ENCODE assay signal across 26 cellular contexts in genomic region chr12:98344630-98345029, GRCh38.
DNase-seq lines count a peak whose midpoint lies in the region; ATAC-seq, FAIRE-seq and TF ChIP-seq lines count a peak whose summit lies in the region.
"Had no signal": no experiment of that assay in that cellular context is flagged by ENCODE, and none has a peak within 500 bp of the region (broad histone marks: within the 10 kb centered on the region; RNA-seq: fewer than 3 reads in every experiment).

No MANE protein-coding gene starts in this region.

- H3K9ac ChIP-seq in mammary epithelial cell (ENCODE audit: insufficient read depth, low read length): no peak overlapping the region
- no peak overlapping the region for H3K9ac ChIP-seq in keratinocyte (ENCODE audit: control insufficient read depth, extremely low read depth, insufficient read depth, low read length)

- H3K9me3 Mint-ChIP-seq in WTC11: peaks cover 14% of the 10 kb centered on the region
- H3K9me3 Mint-ChIP-seq: CD8-positive, alpha-beta memory T cell had no signal

- dilution Hi-C loops in mammary epithelial cell (cut with HindIII; ENCODE audit: low sequenced_read_pairs) (no loop called here), keratinocyte (cut with MboI; ENCODE audit: extremely low pct_ligation_motif_present, low sequenced_read_pairs) (no loop called here)

- H3K27ac Mint-ChIP-seq in WTC11: peak overlapping the region; percentile 17
- H3K27ac Mint-ChIP-seq: CD14-positive monocyte; CD8-positive, alpha-beta memory T cell had no signal

- intact Hi-C loops in mammary epithelial cell (cut with micrococcal nuclease) (no loop called here), breast epithelium (cut with DNase I; ENCODE audit: low total_unique reads) (no loop called here), mucosa of descending colon (cut with DNase I, micrococcal nuclease) (no loop called here)

- FAIRE-seq in keratinocyte (lab: Jason Lieb, UNC): no peak
- FAIRE-seq: GM12892, GM19239, H54 had no signal

- no peak overlapping the region for H3K4me3 ChIP-seq in mammary epithelial cell (replicated peaks in 1 of 3; ENCODE audit: insufficient read depth in 1 of 3, low read depth in 2 of 3, low read length in 3 of 3)
- H3K4me3 ChIP-seq in breast epithelium: no peak overlapping the region
- no peak overlapping the region for H3K4me3 ChIP-seq in keratinocyte (ENCODE audit: control insufficient read depth in 2 of 3, extremely low read depth in 1 of 3, insufficient read depth in 2 of 3, low read depth in 1 of 3, low read length in 3 of 3)
- no peak overlapping the region for H3K4me3 ChIP-seq in mucosa of descending colon

- in situ Hi-C loops in mammary epithelial cell (cut with MboI; ENCODE audit: low sequenced_read_pairs in 2 of 2): no loop called here

- POLR2A ChIA-PET in WTC11 (lab: Charles Lee): no interaction called here

- no peak for TF ChIP-seq POLR2A in breast epithelium (IDR thresholded peaks at IDR 0.05)

- H3K36me3 ChIP-seq in mammary epithelial cell (ENCODE audit: insufficient read depth, low read length) (no peaks in the 10 kb centered on the region), breast epithelium (no peaks in the 10 kb centered on the region), keratinocyte (ENCODE audit: control insufficient read depth in 2 of 2, extremely low read depth in 1 of 2, insufficient read depth in 2 of 2, low read length in 2 of 2) (no peaks in the 10 kb centered on the region), mucosa of descending colon (ENCODE audit: low read depth) (no peaks in the 10 kb centered on the region)
- H3K36me3 ChIP-seq: BE2C had no signal

- H4K20me1 ChIP-seq in mammary epithelial cell (ENCODE audit: insufficient read depth, low read length): no peaks in the 10 kb centered on the region
- no peaks in the 10 kb centered on the region for H4K20me1 ChIP-seq in keratinocyte (ENCODE audit: control insufficient read depth, extremely low read depth, insufficient read depth, low read length)

- peak; percentile 79 for ATAC-seq in WTC11
- no peak for ATAC-seq in mucosa of descending colon
- ATAC-seq: Panc1 had no signal

- peak overlapping the region; percentile 0; the same call in 1 of the 2 replicates for H3K4me3 Mint-ChIP-seq in WTC11
- H3K4me3 Mint-ChIP-seq: CD14-positive monocyte; CD8-positive, alpha-beta memory T cell had no signal

- H3K27me3 ChIP-seq in mammary epithelial cell (ENCODE audit: insufficient read depth, low read length) (no peaks in the 10 kb centered on the region), breast epithelium (no peaks in the 10 kb centered on the region), keratinocyte (ENCODE audit: control insufficient read depth, extremely low read depth, insufficient read depth, low read length) (no peaks in the 10 kb centered on the region)
- H3K27me3 ChIP-seq: BE2C had no signal

- H3K4me2 ChIP-seq in mammary epithelial cell (ENCODE audit: insufficient read depth, low read depth, low read length) (no peak overlapping the region), keratinocyte (ENCODE audit: control insufficient read depth, extremely low read depth, insufficient read depth, low read depth, low read length) (no peak overlapping the region)

- H3K27ac ChIP-seq in mammary epithelial cell (ENCODE audit: insufficient read depth, low read depth, low read length) (no peak overlapping the region), breast epithelium (no peak overlapping the region), keratinocyte (ENCODE audit: control insufficient read depth, insufficient read depth, low read length) (peak overlapping the region; percentile 28)
- H3K27ac ChIP-seq: RWPE1 had no signal

- CTCF ChIA-PET in mammary epithelial cell (lab: Charles Lee; ENCODE audit: low non-redundant PET): no interaction called here
- CTCF ChIA-PET in WTC11 (lab: Charles Lee): interaction anchor here (0.9 to 2.9 kb wide), 2 partner anchors 14 to 118 kb away, joined by 3 to 9 read pairs; no protein-coding TSS in a partner anchor

- peak overlapping the region; percentile 73 for H2AFZ ChIP-seq in mammary epithelial cell (ENCODE audit: low read depth, low read length)
- H2AFZ ChIP-seq in keratinocyte (ENCODE audit: control insufficient read depth, low read length): no peak overlapping the region

- H3K4me1 Mint-ChIP-seq in WTC11: peaks cover 43% of the 10 kb centered on the region
- H3K4me1 Mint-ChIP-seq: CD14-positive monocyte; CD8-positive, alpha-beta memory T cell had no signal

- no peaks in the 10 kb centered on the region for H3K27me3 Mint-ChIP-seq in WTC11 (ENCODE audit: low read depth)

- no peaks in the 10 kb centered on the region for H3K9me3 ChIP-seq in mammary epithelial cell (replicated peaks; ENCODE audit: insufficient read depth, low read length)
- no peaks in the 10 kb centered on the region for H3K9me3 ChIP-seq in breast epithelium
- no peaks in the 10 kb centered on the region for H3K9me3 ChIP-seq in keratinocyte (ENCODE audit: control insufficient read depth, low read depth, low read length)
- no peaks in the 10 kb centered on the region for H3K9me3 ChIP-seq in mucosa of descending colon
- H3K9me3 ChIP-seq: BE2C had no signal

- BruUV-seq in mammary epithelial cell (replicated peaks; lab: Mats Ljungman, UMichigan): TSS peak; percentile 52

- no peaks in the 10 kb centered on the region for H3K9me1 ChIP-seq in keratinocyte (ENCODE audit: control insufficient read depth, extremely low read depth, insufficient read depth, low read length)

- H3K4me1 ChIP-seq in mammary epithelial cell (ENCODE audit: insufficient read depth, low read length): peaks cover 9% of the 10 kb centered on the region
- H3K4me1 ChIP-seq in breast epithelium: no peaks in the 10 kb centered on the region
- peaks cover 17% of the 10 kb centered on the region for H3K4me1 ChIP-seq in keratinocyte (ENCODE audit: control insufficient read depth, extremely low read depth, insufficient read depth, low read length)
- H3K4me1 ChIP-seq in mucosa of descending colon (ENCODE audit: low read depth): no peaks in the 10 kb centered on the region
- H3K4me1 ChIP-seq: BE2C had no signal

- H3K36me3 Mint-ChIP-seq in WTC11: 0 out of 2 replicates have a peak, but pooled peaks cover 3% of the 10 kb centered on the region
- H3K36me3 Mint-ChIP-seq: CD14-positive monocyte; CD8-positive, alpha-beta memory T cell had no signal

- 100% methylated on average over 3 of the region's 3 CpGs for WGBS in mammary epithelial cell (ENCODE audit: low coverage, missing lambda C conversion rate)

- H3K79me2 ChIP-seq in mammary epithelial cell (ENCODE audit: insufficient read depth, low read length) (no peaks in the 10 kb centered on the region), keratinocyte (ENCODE audit: control insufficient read depth, insufficient read depth, low read length) (no peaks in the 10 kb centered on the region)

- TF ChIP-seq CTCF in mammary epithelial cell (conservative IDR thresholded peaks at IDR 0.05 in 1 of 2, IDR thresholded peaks at IDR 0.05 in 1 of 2; ENCODE audit: extremely low read depth in 1 of 2, insufficient read depth in 1 of 2, low read depth in 1 of 2, low read length in 2 of 2): no peak
- TF ChIP-seq CTCF in breast epithelium (IDR thresholded peaks at IDR 0.05): no peak
- no peak for TF ChIP-seq CTCF in WTC11 (IDR thresholded peaks at IDR 0.05)
- no peak for TF ChIP-seq CTCF in keratinocyte (optimal IDR thresholded peaks at IDR 0.05 in 1 of 3, IDR thresholded peaks at IDR 0.05 in 1 of 3, conservative IDR thresholded peaks at IDR 0.05 in 1 of 3; ENCODE audit: extremely low read depth in 1 of 3, insufficient read depth in 2 of 3, low read length in 3 of 3)
- TF ChIP-seq CTCF in mucosa of descending colon (IDR thresholded peaks at IDR 0.05): no peak

- DNase-seq in mammary epithelial cell: no peak
- no peak for DNase-seq in breast epithelium (ENCODE audit: low spot score in 2 of 2)
- DNase-seq in WTC11 (ENCODE audit: low spot score): no peak
- no peak for DNase-seq in keratinocyte (ENCODE audit: low read depth, low spot score)
- no peak for DNase-seq in DMS 273 (lab: John Stamatoyannopoulos, UW; ENCODE audit: unreplicated experiment)
- no peak for DNase-seq in T-helper 2 cell
- DNase-seq in mucosa of descending colon: no peak
- DNase-seq: 8988T; ACHN; BE2C; CD8-positive, alpha-beta memory T cell; DMS79 treated with DMSO at 0.1 percent for 48 hours; GF-D8; IMR-90; KG1; NCI-H1092 treated with DMSO at 0.1 percent for 48 hours; NCI-H1436; NCI-H2029; NCI-H526 treated with DMSO at 0.1 percent for 48 hours; SHP77 had no signal

TF ChIP-seq in WTC11, 78 proteins besides CTCF, POLR2A, EP300 and RAD21 (continues in another document):
- TF ChIP-seq SMAD4 (CRISPR knock-in tag; IDR thresholded peaks at IDR 0.05) (no peak), AR (CRISPR knock-in tag; IDR thresholded peaks at IDR 0.05) (no peak), CDX4 (CRISPR knock-in tag; IDR thresholded peaks at IDR 0.05; ENCODE audit: borderline replicate concordance) (no peak)
